1 cellular context compared by ENCODE assay signal in the genomic region with DNA sequence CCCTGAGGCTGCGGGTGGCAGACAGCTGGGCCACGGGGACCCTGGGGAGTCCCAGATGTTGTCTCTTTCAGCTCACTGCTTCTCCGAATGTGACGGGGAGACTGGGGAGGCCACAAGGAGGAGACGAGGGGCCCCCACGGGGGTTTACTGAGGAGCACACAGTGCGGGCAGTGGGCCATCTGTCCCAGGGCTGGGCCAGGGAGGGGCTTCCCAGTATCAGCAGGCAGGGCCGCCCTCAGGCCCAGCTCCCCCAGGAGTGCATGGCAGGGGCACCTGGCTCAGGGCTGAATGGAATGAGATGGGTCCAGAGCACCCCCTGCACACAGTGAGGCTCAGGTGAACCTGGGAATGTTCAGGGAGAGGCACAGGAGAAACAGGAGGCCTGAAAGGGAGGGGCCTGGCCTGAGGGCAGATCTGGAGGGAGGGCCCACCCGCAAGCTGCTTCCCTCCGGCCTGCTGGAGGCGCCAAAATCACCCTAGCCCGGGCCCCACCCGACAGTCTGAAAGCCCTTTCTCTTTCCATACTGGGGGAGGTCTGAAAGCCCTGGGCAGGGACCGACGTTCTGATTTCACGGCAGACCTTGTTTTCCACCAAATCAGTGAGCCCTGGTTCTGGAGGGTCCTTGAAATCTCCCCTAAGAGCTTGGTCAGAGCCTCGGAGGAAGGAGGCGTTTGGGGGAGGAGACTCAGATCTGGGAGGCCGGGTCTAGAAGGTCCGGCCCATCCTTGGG.
TF ChIP-seq lines count a peak whose summit lies in the region.

No MANE protein-coding gene starts in this region.

TF ChIP-seq in HEK293, 187 proteins besides CTCF, POLR2A, EP300 and RAD21 (continued from another document):
- TF ChIP-seq ZNF518A (tag by site-specific recombination; conservative IDR thresholded peaks at IDR 0.05; ENCODE audit: low read depth): no peak
- peak; percentile 54; the same call in 1 of the 2 replicates for TF ChIP-seq ZIC2 (tag by site-specific recombination; IDR thresholded peaks at IDR 0.05)
- no peak for TF ChIP-seq ZNF223 (tag by site-specific recombination; IDR thresholded peaks at IDR 0.05)
- TF ChIP-seq ZNF221 (tag by site-specific recombination; IDR thresholded peaks at IDR 0.05; ENCODE audit: borderline replicate concordance): no peak
- TF ChIP-seq ZNF600 (tag by site-specific recombination; IDR thresholded peaks at IDR 0.05): no peak
- no peak for TF ChIP-seq ZNF544 (tag by site-specific recombination; IDR thresholded peaks at IDR 0.05)
- TF ChIP-seq ZNF155 (tag by site-specific recombination; IDR thresholded peaks at IDR 0.05): no peak
- peak; percentile 69; the same call in 1 of the 2 replicates for TF ChIP-seq GLIS1 (tag by site-specific recombination; IDR thresholded peaks at IDR 0.05)
- 0 out of 2 replicates have a peak, but pooled peaks have one; percentile 67 for TF ChIP-seq PATZ1 (tag by site-specific recombination; IDR thresholded peaks at IDR 0.05)
- TF ChIP-seq, protein P1, sequence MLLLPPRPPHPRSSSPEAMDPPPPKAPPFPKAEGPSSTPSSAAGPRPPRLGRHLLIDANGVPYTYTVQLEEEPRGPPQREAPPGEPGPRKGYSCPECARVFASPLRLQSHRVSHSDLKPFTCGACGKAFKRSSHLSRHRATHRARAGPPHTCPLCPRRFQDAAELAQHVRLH (tag by site-specific recombination; IDR thresholded peaks at IDR 0.05): no peak
- TF ChIP-seq GLIS2 (tag by site-specific recombination; IDR thresholded peaks at IDR 0.05): peak; percentile 63
- TF ChIP-seq, protein P2, sequence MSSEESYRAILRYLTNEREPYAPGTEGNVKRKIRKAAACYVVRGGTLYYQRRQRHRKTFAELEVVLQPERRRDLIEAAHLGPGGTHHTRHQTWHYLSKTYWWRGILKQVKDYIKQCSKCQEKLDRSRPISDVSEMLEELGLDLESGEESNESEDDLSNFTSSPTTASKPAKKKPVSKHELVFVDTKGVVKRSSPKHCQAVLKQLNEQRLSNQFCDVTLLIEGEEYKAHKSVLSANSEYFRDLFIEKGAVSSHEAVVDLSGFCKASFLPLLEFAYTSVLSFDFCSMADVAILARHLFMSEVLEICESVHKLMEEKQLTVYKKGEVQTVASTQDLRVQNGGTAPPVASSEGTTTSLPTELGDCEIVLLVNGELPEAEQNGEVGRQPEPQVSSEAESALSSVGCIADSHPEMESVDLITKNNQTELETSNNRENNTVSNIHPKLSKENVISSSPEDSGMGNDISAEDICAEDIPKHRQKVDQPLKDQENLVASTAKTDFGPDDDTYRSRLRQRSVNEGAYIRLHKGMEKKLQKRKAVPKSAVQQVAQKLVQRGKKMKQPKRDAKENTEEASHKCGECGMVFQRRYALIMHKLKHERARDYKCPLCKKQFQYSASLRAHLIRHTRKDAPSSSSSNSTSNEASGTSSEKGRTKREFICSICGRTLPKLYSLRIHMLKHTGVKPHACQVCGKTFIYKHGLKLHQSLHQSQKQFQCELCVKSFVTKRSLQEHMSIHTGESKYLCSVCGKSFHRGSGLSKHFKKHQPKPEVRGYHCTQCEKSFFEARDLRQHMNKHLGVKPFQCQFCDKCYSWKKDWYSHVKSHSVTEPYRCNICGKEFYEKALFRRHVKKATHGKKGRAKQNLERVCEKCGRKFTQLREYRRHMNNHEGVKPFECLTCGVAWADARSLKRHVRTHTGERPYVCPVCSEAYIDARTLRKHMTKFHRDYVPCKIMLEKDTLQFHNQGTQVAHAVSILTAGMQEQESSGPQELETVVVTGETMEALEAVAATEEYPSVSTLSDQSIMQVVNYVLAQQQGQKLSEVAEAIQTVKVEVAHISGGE (tag by site-specific recombination; conservative IDR thresholded peaks at IDR 0.05; ENCODE audit: low read depth): peak; percentile 8; the same call in 1 of the 2 replicates
- 0 out of 2 replicates have a peak, but pooled peaks have one; percentile 11 for TF ChIP-seq KLF1 (tag by site-specific recombination; IDR thresholded peaks at IDR 0.05)
- no peak for TF ChIP-seq ZBTB7A (tag by site-specific recombination; IDR thresholded peaks at IDR 0.05; ENCODE audit: low read depth)
- peak; percentile 81 for TF ChIP-seq ZNF335 (tag by site-specific recombination; conservative IDR thresholded peaks at IDR 0.05)
- no peak for TF ChIP-seq ZNF48 (tag by site-specific recombination; IDR thresholded peaks at IDR 0.05)
- no peak for TF ChIP-seq HOXD13 (CRISPR knock-in tag; IDR thresholded peaks at IDR 0.05; ENCODE audit: borderline replicate concordance)
- TF ChIP-seq ZNF623 (tag by site-specific recombination; IDR thresholded peaks at IDR 0.05): no peak
- no peak for TF ChIP-seq ZNF266 (tag by site-specific recombination; IDR thresholded peaks at IDR 0.05; ENCODE audit: low read depth)
- TF ChIP-seq ZEB2 (tag by site-specific recombination; IDR thresholded peaks at IDR 0.05): 0 out of 2 replicates have a peak, but pooled peaks have one; percentile 30
- TF ChIP-seq, protein P3, sequence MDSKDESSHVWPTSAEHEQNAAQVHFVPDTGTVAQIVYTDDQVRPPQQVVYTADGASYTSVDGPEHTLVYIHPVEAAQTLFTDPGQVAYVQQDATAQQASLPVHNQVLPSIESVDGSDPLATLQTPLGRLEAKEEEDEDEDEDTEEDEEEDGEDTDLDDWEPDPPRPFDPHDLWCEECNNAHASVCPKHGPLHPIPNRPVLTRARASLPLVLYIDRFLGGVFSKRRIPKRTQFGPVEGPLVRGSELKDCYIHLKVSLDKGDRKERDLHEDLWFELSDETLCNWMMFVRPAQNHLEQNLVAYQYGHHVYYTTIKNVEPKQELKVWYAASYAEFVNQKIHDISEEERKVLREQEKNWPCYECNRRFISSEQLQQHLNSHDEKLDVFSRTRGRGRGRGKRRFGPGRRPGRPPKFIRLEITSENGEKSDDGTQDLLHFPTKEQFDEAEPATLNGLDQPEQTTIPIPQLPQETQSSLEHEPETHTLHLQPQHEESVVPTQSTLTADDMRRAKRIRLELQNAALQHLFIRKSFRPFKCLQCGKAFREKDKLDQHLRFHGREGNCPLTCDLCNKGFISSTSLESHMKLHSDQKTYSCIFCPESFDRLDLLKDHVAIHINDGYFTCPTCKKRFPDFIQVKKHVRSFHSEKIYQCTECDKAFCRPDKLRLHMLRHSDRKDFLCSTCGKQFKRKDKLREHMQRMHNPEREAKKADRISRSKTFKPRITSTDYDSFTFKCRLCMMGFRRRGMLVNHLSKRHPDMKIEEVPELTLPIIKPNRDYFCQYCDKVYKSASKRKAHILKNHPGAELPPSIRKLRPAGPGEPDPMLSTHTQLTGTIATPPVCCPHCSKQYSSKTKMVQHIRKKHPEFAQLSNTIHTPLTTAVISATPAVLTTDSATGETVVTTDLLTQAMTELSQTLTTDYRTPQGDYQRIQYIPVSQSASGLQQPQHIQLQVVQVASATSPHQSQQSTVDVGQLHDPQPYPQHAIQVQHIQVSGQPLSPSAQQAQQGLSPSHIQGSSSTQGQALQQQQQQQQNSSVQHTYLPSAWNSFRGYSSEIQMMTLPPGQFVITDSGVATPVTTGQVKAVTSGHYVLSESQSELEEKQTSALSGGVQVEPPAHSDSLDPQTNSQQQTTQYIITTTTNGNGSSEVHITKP (tag by site-specific recombination; IDR thresholded peaks at IDR 0.05): peak; percentile 83
- no peak for TF ChIP-seq ZBTB44 (tag by site-specific recombination; IDR thresholded peaks at IDR 0.05)
- TF ChIP-seq ZNF10 (tag by site-specific recombination; IDR thresholded peaks at IDR 0.05): no peak
